ENCODE assay signal across 27 cellular contexts in genomic region chr3:42498034-42498433, GRCh38. TPM values are rescaled to one million over a fixed set of nuclear protein-coding genes. Genes with fewer than 3 reads are reported as not detected.
A peak's percentile ranks its signal among the peaks of the same experiment; 100 is the strongest.
DNase-seq lines count a peak whose midpoint lies in the region; ATAC-seq and TF ChIP-seq lines count a peak whose summit lies in the region.
"Had no signal": no experiment of that assay in that cellular context is flagged by ENCODE, and none has a peak within 500 bp of the region (broad histone marks: within the 10 kb centered on the region; RNA-seq: fewer than 3 reads in every experiment).

No MANE protein-coding gene starts in this region.

- H4K20me1 ChIP-seq in BLaER1 treated with 17β-estradiol and CSF1 and Interleukin-3, amounts not matched to agents 10 nM and 100 nM = no peaks in the 10 kb centered on the region
- no peaks in the 10 kb centered on the region for H4K20me1 ChIP-seq in HCT116 (ENCODE audit: insufficient read depth)

- H3K79me2 ChIP-seq in HCT116 (ENCODE audit: insufficient read depth, low read length) = no peaks in the 10 kb centered on the region

- H3K27me3 Mint-ChIP-seq in osteocyte (ENCODE audit: unreplicated experiment) = peaks cover 29% of the 10 kb centered on the region

- intact Hi-C loops in HCT116 (cut with micrococcal nuclease) = no loop called here

- DNase-seq in HCT116 (ENCODE audit: low read depth, low spot score) (no peak), coronary artery (ENCODE audit: low spot score) (peak; percentile 50), osteocyte (ENCODE audit: extremely low spot score, unreplicated experiment) (peak; percentile 19), medulla oblongata (ENCODE audit: extremely low spot score) (no peak), AML-193 (lab: John Stamatoyannopoulos, UW) (no peak), C1 segment of cervical spinal cord (lab: John Stamatoyannopoulos, UW) (no peak)
- DNase-seq: dermis blood vessel endothelial cell, foreskin melanocyte, left cardiac atrium, mammary epithelial cell, MG63, NCI-H1105 treated with DMSO at 0.1 percent for 48 hours, NCI-H2029, NCI-H524 treated with DMSO at 0.1 percent for 48 hours, OCI-M1, right cardiac atrium, T-helper 1 cell had no signal

- no peak overlapping the region for H2AFZ ChIP-seq in HCT116 (ENCODE audit: low read depth, low read length, poor library complexity, severe bottlenecking)

- TF ChIP-seq CTCF in HCT116 (IDR thresholded peaks at IDR 0.05 in 2 of 3, conservative IDR thresholded peaks at IDR 0.05 in 1 of 3; ENCODE audit: borderline replicate concordance in 1 of 3, insufficient read depth in 1 of 3, low read depth in 2 of 3, low read length in 2 of 3) (no peak), coronary artery (IDR thresholded peaks at IDR 0.05) (no peak), osteocyte (IDR thresholded peaks at IDR 0.05) (no peak)

- peak overlapping the region; percentile 81 for H3K27ac Mint-ChIP-seq in osteocyte (ENCODE audit: unreplicated experiment)
- H3K27ac Mint-ChIP-seq: activated naive CD8-positive, alpha-beta T cell had no signal

- H3K9me3 Mint-ChIP-seq in osteocyte (ENCODE audit: unreplicated experiment) = no peaks in the 10 kb centered on the region

- H3K27ac ChIP-seq in BLaER1 treated with 17β-estradiol and CSF1 and Interleukin-3, amounts not matched to agents 10 nM and 100 nM = no peak overlapping the region
- no peak overlapping the region for H3K27ac ChIP-seq in HCT116 (ENCODE audit: low read depth, low read length)
- H3K27ac ChIP-seq in coronary artery = no peak overlapping the region
- H3K27ac ChIP-seq: C4-2B, cardiac muscle cell, KMS-11, spleen, upper lobe of left lung had no signal

- no TSS peak for BruUV-seq in HCT116 (replicated peaks; lab: Mats Ljungman, UMichigan)

- peak overlapping the region in 7 of 11 experiments; percentile 41 to 63 (median 53); a peak in 11 of 22 replicates for H3K4me2 ChIP-seq in BLaER1 treated with 17β-estradiol and CSF1 and Interleukin-3, amounts not matched to agents 10 nM and 100 nM
- H3K4me2 ChIP-seq in HCT116 (ENCODE audit: low read length) = peak overlapping the region; percentile 78
- H3K4me2 ChIP-seq: KMS-11 had no signal

- H3K9ac ChIP-seq in BLaER1 treated with 17β-estradiol and CSF1 and Interleukin-3, amounts not matched to agents 10 nM and 100 nM = no peak overlapping the region
- H3K9ac ChIP-seq in HCT116 (ENCODE audit: low read length) = no peak overlapping the region
- H3K9ac ChIP-seq: KMS-11 had no signal

- H3K4me1 ChIP-seq in BLaER1 treated with 17β-estradiol and CSF1 and Interleukin-3, amounts not matched to agents 10 nM and 100 nM = peaks cover 17 to 39% (median 36%) of the 10 kb centered on the region in 10 experiments
- peaks cover 18 to 69% of the 10 kb centered on the region in 2 experiments for H3K4me1 ChIP-seq in HCT116 (ENCODE audit: control insufficient read depth in 1 of 2, insufficient read depth in 2 of 2, low read length in 2 of 2)

- TF ChIP-seq RAD21 in HCT116 (IDR thresholded peaks at IDR 0.05; ENCODE audit: low read depth) = no peak

- H3K36me3 ChIP-seq in BLaER1 treated with 17β-estradiol and CSF1 and Interleukin-3, amounts not matched to agents 10 nM and 100 nM = no peaks in the 10 kb centered on the region
- no peaks in the 10 kb centered on the region for H3K36me3 ChIP-seq in HCT116 (ENCODE audit: control insufficient read depth in 1 of 2, insufficient read depth in 2 of 2, low read length in 2 of 2)
- H3K36me3 ChIP-seq: cardiac muscle cell, MG63, spleen, upper lobe of left lung had no signal

- H3K4me3 Mint-ChIP-seq in osteocyte (ENCODE audit: unreplicated experiment) = no peak overlapping the region
- H3K4me3 Mint-ChIP-seq: activated naive CD8-positive, alpha-beta T cell had no signal

- POLR2A ChIA-PET in HCT116 (lab: Charles Lee) = no interaction called here

- no peaks in the 10 kb centered on the region for H3K9me3 ChIP-seq in BLaER1 treated with 17β-estradiol and CSF1 and Interleukin-3, amounts not matched to agents 10 nM and 100 nM (replicated peaks in 1 of 11)
- no peaks in the 10 kb centered on the region for H3K9me3 ChIP-seq in HCT116 (ENCODE audit: control insufficient read depth in 1 of 2, insufficient read depth in 1 of 2, low read depth in 1 of 2, low read length in 2 of 2)
- H3K9me3 ChIP-seq: Caco-2, MG63, spleen, upper lobe of left lung had no signal

- TF ChIP-seq POLR2A in HCT116 (IDR thresholded peaks at IDR 0.05; ENCODE audit: borderline replicate concordance, extremely low read depth, insufficient read depth, insufficient read length) = no peak

- CTCF ChIA-PET in HCT116 (lab: Charles Lee) = interaction anchor here (1.4 kb wide), 1 partner anchor 45 kb away, joined by 3 read pairs; no protein-coding TSS in a partner anchor

- RAD21 ChIA-PET in HCT116 (lab: Charles Lee; ENCODE audit: low non-redundant PET in 1 of 2, low total read pairs in 2 of 2, uncharacterized antibody in 2 of 2, unreplicated experiment in 2 of 2) = no interaction called here

- ATAC-seq in HCT116 (no peak), GM21717 (IDR thresholded peaks at IDR 0.05; ENCODE audit: unreplicated experiment) (no peak)
- ATAC-seq: left cardiac atrium, right cardiac atrium had no signal

- no peaks in the 10 kb centered on the region for H3K9me2 ChIP-seq in HCT116 (ENCODE audit: insufficient read depth)

- peaks cover 28 to 38% (median 35%) of the 10 kb centered on the region in 11 experiments for H3K27me3 ChIP-seq in BLaER1 treated with 17β-estradiol and CSF1 and Interleukin-3, amounts not matched to agents 10 nM and 100 nM
- no peaks in the 10 kb centered on the region for H3K27me3 ChIP-seq in HCT116 (ENCODE audit: insufficient read depth, low read length)
- H3K27me3 ChIP-seq: upper lobe of left lung had no signal

- no peaks in the 10 kb centered on the region for H3K36me3 Mint-ChIP-seq in osteocyte (ENCODE audit: unreplicated experiment)
- H3K36me3 Mint-ChIP-seq: activated naive CD8-positive, alpha-beta T cell had no signal

- H3K4me3 ChIP-seq in BLaER1 treated with 17β-estradiol and CSF1 and Interleukin-3, amounts not matched to agents 10 nM and 100 nM = no peak overlapping the region
- no peak overlapping the region for H3K4me3 ChIP-seq in HCT116 (replicated peaks in 1 of 2; ENCODE audit: low read depth in 1 of 2, low read length in 2 of 2)
- no peak overlapping the region for H3K4me3 ChIP-seq in coronary artery
- H3K4me3 ChIP-seq: cardiac muscle cell, MG63, spleen, upper lobe of left lung had no signal

- peaks cover 49% of the 10 kb centered on the region for H3K4me1 Mint-ChIP-seq in osteocyte (ENCODE audit: unreplicated experiment)

TF ChIP-seq in HCT116, 20 proteins besides CTCF, POLR2A, EP300 and RAD21:
- TF ChIP-seq TCF7L2 (IDR thresholded peaks at IDR 0.05; ENCODE audit: borderline replicate concordance, extremely low read depth, insufficient read depth, insufficient read length) (no peak), SIN3A (IDR thresholded peaks at IDR 0.05; ENCODE audit: low read depth) (no peak), POLR2AphosphoS5 (IDR thresholded peaks at IDR 0.05; ENCODE audit: low read depth, low read length) (no peak), EZH2phosphoT487 (IDR thresholded peaks at IDR 0.05; ENCODE audit: borderline replicate concordance) (no peak)
- TF ChIP-seq, protein P1, sequence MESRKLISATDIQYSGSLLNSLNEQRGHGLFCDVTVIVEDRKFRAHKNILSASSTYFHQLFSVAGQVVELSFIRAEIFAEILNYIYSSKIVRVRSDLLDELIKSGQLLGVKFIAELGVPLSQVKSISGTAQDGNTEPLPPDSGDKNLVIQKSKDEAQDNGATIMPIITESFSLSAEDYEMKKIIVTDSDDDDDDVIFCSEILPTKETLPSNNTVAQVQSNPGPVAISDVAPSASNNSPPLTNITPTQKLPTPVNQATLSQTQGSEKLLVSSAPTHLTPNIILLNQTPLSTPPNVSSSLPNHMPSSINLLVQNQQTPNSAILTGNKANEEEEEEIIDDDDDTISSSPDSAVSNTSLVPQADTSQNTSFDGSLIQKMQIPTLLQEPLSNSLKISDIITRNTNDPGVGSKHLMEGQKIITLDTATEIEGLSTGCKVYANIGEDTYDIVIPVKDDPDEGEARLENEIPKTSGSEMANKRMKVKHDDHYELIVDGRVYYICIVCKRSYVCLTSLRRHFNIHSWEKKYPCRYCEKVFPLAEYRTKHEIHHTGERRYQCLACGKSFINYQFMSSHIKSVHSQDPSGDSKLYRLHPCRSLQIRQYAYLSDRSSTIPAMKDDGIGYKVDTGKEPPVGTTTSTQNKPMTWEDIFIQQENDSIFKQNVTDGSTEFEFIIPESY (IDR thresholded peaks at IDR 0.05; ENCODE audit: extremely low read depth, insufficient replicate concordance, low read length) = no peak

RNA-seq across cellular contexts. Expression of gene VIPR1, which starts 4.4 kb away (rescaled TPM):
- total RNA-seq in HCT116 (2021; ENCODE audit: unreplicated experiment) = 9.6 TPM
- polyA plus RNA-seq in HCT116 (2012) = 4.5 and 5.6 TPM in 2 replicates
- 8.9 and 9.2 TPM in 2 replicates for total RNA-seq in osteocyte
- polyA plus RNA-seq: AG04450 had no signal

Comparison
In these comparisons a context has a peak if more than half of its experiments do, and no peak if none do; other contexts are left out.
1. DNase-seq: peak in coronary artery (single experiment) and osteocyte (single experiment); none in HCT116 (single experiment), medulla oblongata (single experiment), AML-193 (0 of 2) and C1 segment of cervical spinal cord (0 of 14).